8 cellular contexts compared by ENCODE assay signal in genomic region chr16:89922477-89922883, GRCh38. TPM values are rescaled to one million over a fixed set of nuclear protein-coding genes. Genes with fewer than 3 reads are reported as not detected.
DNase-seq lines count a peak whose midpoint lies in the region; ATAC-seq, FAIRE-seq and TF ChIP-seq lines count a peak whose summit lies in the region.

No MANE protein-coding gene starts in this region.

- TF ChIP-seq POLR2A in vagina (IDR thresholded peaks at IDR 0.05): no peak

- CTCF ChIA-PET in activated CD8-positive, alpha-beta T cell treated with anti-CD3 and anti-CD28 coated beads, Interleukin-2, amount 10 ng/mL, durations not matched to agents 7 days and 5 days (lab: Charles Lee): interaction anchor here (1.9 kb wide), 1 partner anchor 12 kb away, joined by 9 read pairs; no protein-coding TSS in a partner anchor

- H3K4me3 Mint-ChIP-seq in activated CD8-positive, alpha-beta T cell treated with anti-CD3 and anti-CD28 coated beads, Interleukin-2, amount 10 ng/mL, durations not matched to agents 7 days and 5 days: peak overlapping the region; percentile 57
- peak overlapping the region; percentile 67 to 89 (median 74) for H3K4me3 Mint-ChIP-seq in naive B cell

- H3K36me3 ChIP-seq in vagina: no peaks in the 10 kb centered on the region

- H3K9me3 ChIP-seq in vagina: no peaks in the 10 kb centered on the region

- DNase-seq in EH (ENCODE audit: low read depth) (peak; percentile 96), Kasumi-1 (lab: John Stamatoyannopoulos, UW) (peak; percentile 26 to 31), fibroblast of gingiva (ENCODE audit: low read depth) (peak; percentile 94), naive B cell (no peak), vagina (ENCODE audit: extremely low spot score in 2 of 2) (no peak), putamen (ENCODE audit: low spot score) (no peak), D721Med (ENCODE audit: insufficient read length, low spot score) (no peak)
- peak; percentile 61 for DNase-seq in activated CD8-positive, alpha-beta T cell treated with anti-CD3 and anti-CD28 coated beads, Interleukin-2, amount 10 ng/mL, durations not matched to agents 7 days and 5 days

- H3K9me3 Mint-ChIP-seq in activated CD8-positive, alpha-beta T cell treated with anti-CD3 and anti-CD28 coated beads, Interleukin-2, amount 10 ng/mL, durations not matched to agents 7 days and 5 days (ENCODE audit: insufficient read depth): no peaks in the 10 kb centered on the region
- no peaks in the 10 kb centered on the region for H3K9me3 Mint-ChIP-seq in naive B cell

- POLR2A ChIA-PET in activated CD8-positive, alpha-beta T cell treated with anti-CD3 and anti-CD28 coated beads, Interleukin-2, amount 10 ng/mL, durations not matched to agents 7 days and 5 days (lab: Charles Lee): interaction anchor here (1.6 to 1.8 kb wide), 2 partner anchors 49 to 50 kb away, joined by 5 read pairs; partner anchors contain the start of gene TCF25

- peaks cover 64% of the 10 kb centered on the region for H3K4me1 ChIP-seq in vagina

- peak overlapping the region; percentile 63 to 71 for H3K4me3 ChIP-seq in vagina

- H3K4me1 Mint-ChIP-seq in activated CD8-positive, alpha-beta T cell treated with anti-CD3 and anti-CD28 coated beads, Interleukin-2, amount 10 ng/mL, durations not matched to agents 7 days and 5 days (ENCODE audit: low read depth): peaks cover 51% of the 10 kb centered on the region
- H3K4me1 Mint-ChIP-seq in naive B cell: peaks cover 20 to 47% (median 40%) of the 10 kb centered on the region in 3 donors

- H3K27me3 Mint-ChIP-seq in activated CD8-positive, alpha-beta T cell treated with anti-CD3 and anti-CD28 coated beads, Interleukin-2, amount 10 ng/mL, durations not matched to agents 7 days and 5 days (ENCODE audit: low read depth): peaks cover 42% of the 10 kb centered on the region
- peaks cover 9 to 53% (median 24%) of the 10 kb centered on the region in 3 donors for H3K27me3 Mint-ChIP-seq in naive B cell

- H3K36me3 Mint-ChIP-seq in activated CD8-positive, alpha-beta T cell treated with anti-CD3 and anti-CD28 coated beads, Interleukin-2, amount 10 ng/mL, durations not matched to agents 7 days and 5 days (ENCODE audit: low read depth): no peaks in the 10 kb centered on the region
- no peaks in the 10 kb centered on the region for H3K36me3 Mint-ChIP-seq in naive B cell

- intact Hi-C loops in vagina (cut with DNase I): no loop called here

- no peaks in the 10 kb centered on the region for H3K27me3 ChIP-seq in vagina

- no peak for ATAC-seq in activated CD8-positive, alpha-beta T cell treated with anti-CD3 and anti-CD28 coated beads, Interleukin-2, amount 10 ng/mL, durations not matched to agents 7 days and 5 days
- ATAC-seq in naive B cell (ENCODE audit: low read depth in 2 of 2): no peak

- FAIRE-seq in D721Med (lab: Jason Lieb, UNC): no peak

- peak overlapping the region; percentile 88 for H3K27ac ChIP-seq in vagina

- no peak for TF ChIP-seq CTCF in vagina (IDR thresholded peaks at IDR 0.05)
- no peak for TF ChIP-seq CTCF in D721Med (IDR thresholded peaks at IDR 0.05; ENCODE audit: insufficient read depth, missing control alignments)

- no peak overlapping the region for H3K27ac Mint-ChIP-seq in activated CD8-positive, alpha-beta T cell treated with anti-CD3 and anti-CD28 coated beads, Interleukin-2, amount 10 ng/mL, durations not matched to agents 7 days and 5 days
- H3K27ac Mint-ChIP-seq in naive B cell: no peak overlapping the region

RNA-seq across cellular contexts. Expression of gene TUBB3, which starts 0.7 kb away (rescaled TPM):
- total RNA-seq in activated CD8-positive, alpha-beta T cell treated with anti-CD3 and anti-CD28 coated beads, Interleukin-2, amount 10 ng/mL, durations not matched to agents 7 days and 5 days: 1 to 10 TPM; 1.1 to 1.3 TPM
- polyA plus RNA-seq in naive B cell (ENCODE audit: low read depth in 6 of 6): 10 to 100 TPM in 1 of 6 donors, 1 to 10 TPM in 4, under 1 TPM in 1; 0.99 to 12.2 (median 5.0) TPM
- total RNA-seq in vagina: 19.2 TPM

RNA-seq across cellular contexts. Expression of gene MC1R, which starts 3.8 kb away (rescaled TPM):
- total RNA-seq in activated CD8-positive, alpha-beta T cell treated with anti-CD3 and anti-CD28 coated beads, Interleukin-2, amount 10 ng/mL, durations not matched to agents 7 days and 5 days: 1 to 10 TPM; 4.7 to 5.0 TPM
- polyA plus RNA-seq in naive B cell (ENCODE audit: low read depth in 6 of 6): under 1 TPM in 5 of 6 donors, not detected in 1; 0.12 to 0.62 (median 0.48) TPM
- 4.4 TPM for total RNA-seq in vagina

RNA-seq across cellular contexts. Expression of gene DEF8, which starts 26.1 kb away (rescaled TPM):
- total RNA-seq in activated CD8-positive, alpha-beta T cell treated with anti-CD3 and anti-CD28 coated beads, Interleukin-2, amount 10 ng/mL, durations not matched to agents 7 days and 5 days: 10 to 100 TPM; 19.8 to 25.7 TPM
- polyA plus RNA-seq in naive B cell (ENCODE audit: low read depth in 6 of 6): 100 to 1,000 TPM in 4 of 6 donors, 10 to 100 TPM in 2; 66.9 to 126 (median 105) TPM
- total RNA-seq in vagina: 94.5 TPM

RNA-seq across cellular contexts. Expression of gene TCF25, which starts 49.1 kb away (rescaled TPM):
- 100 to 1,000 TPM; 169 to 178 TPM for total RNA-seq in activated CD8-positive, alpha-beta T cell treated with anti-CD3 and anti-CD28 coated beads, Interleukin-2, amount 10 ng/mL, durations not matched to agents 7 days and 5 days
- polyA plus RNA-seq in naive B cell (ENCODE audit: low read depth in 6 of 6): 100 to 1,000 TPM in 5 of 6 donors, 10 to 100 TPM in 1; 88.4 to 135 (median 108) TPM
- total RNA-seq in vagina: 132 TPM

Comparison
In these comparisons a context has a peak if more than half of its experiments do, and no peak if none do; other contexts are left out.
1. DNase-seq: peak in EH (single experiment), Kasumi-1 (2 of 2), activated CD8-positive, alpha-beta T cell treated with anti-CD3 and anti-CD28 coated beads, Interleukin-2, amount 10 ng/mL, durations not matched to agents 7 days and 5 days (single experiment) and fibroblast of gingiva (single experiment); none in naive B cell (single experiment), vagina (0 of 2), putamen (single experiment) and D721Med (single experiment).